Comparison of ENCODE assay signal across 8 cellular contexts in genomic region chr6:162728177-162728571, GRCh38. TPM values are rescaled to one million over a fixed set of nuclear protein-coding genes. Genes with fewer than 3 reads are reported as not detected.
DNase-seq lines count a peak whose midpoint lies in the region; ATAC-seq and TF ChIP-seq lines count a peak whose summit lies in the region.

No MANE protein-coding gene starts in this region.

- TF ChIP-seq CTCF in GM06990 (IDR thresholded peaks at IDR 0.05; ENCODE audit: insufficient read depth, low read length, poor library complexity, severe bottlenecking) (no peak), WI38 (IDR thresholded peaks at IDR 0.05; ENCODE audit: low read depth, low read length) (no peak), fibroblast of pulmonary artery (IDR thresholded peaks at IDR 0.05; ENCODE audit: low read length, missing control alignments) (no peak), gastrocnemius medialis (IDR thresholded peaks at IDR 0.05 in 4 of 5, conservative IDR thresholded peaks at IDR 0.05 in 1 of 5) (no peak)

- peak overlapping the region in 3 of 4 donors; percentile 92 to 97 (median 93) for H3K27ac ChIP-seq in gastrocnemius medialis

- H3K36me3 ChIP-seq in GM06990 (ENCODE audit: control insufficient read depth, insufficient read depth, low read length) (no peaks in the 10 kb centered on the region), gastrocnemius medialis (no peaks in the 10 kb centered on the region)

- no peak for TF ChIP-seq POLR2A in gastrocnemius medialis (IDR thresholded peaks at IDR 0.05)

- ATAC-seq in gastrocnemius medialis: no peak

- peaks cover 9 to 10% of the 10 kb centered on the region in 2 donors for H3K4me1 ChIP-seq in gastrocnemius medialis

- in situ Hi-C loops in gastrocnemius medialis (cut with MboI; ENCODE audit: low sequenced_read_pairs in 4 of 4): loop anchor here in 2 of 4 donors (25.0 kb wide), 1 partner anchor 1316 kb away; no protein-coding TSS in a partner anchor

- H3K9me3 ChIP-seq in gastrocnemius medialis: no peaks in the 10 kb centered on the region

- no peak for DNase-seq in GM06990 (ENCODE audit: extremely low read depth, insufficient read length)
- DNase-seq in fibroblast of pulmonary artery (ENCODE audit: low read depth): no peak
- no peak for DNase-seq in gastrocnemius medialis
- no peak for DNase-seq in foreskin melanocyte
- no peak for DNase-seq in activated CD4-positive, alpha-beta T cell treated with anti-CD3 and anti-CD28 coated beads, Interleukin-2, amount 50 U/mL, for 48 hours
- DNase-seq in activated gamma-delta T cell treated with Interleukin-2 at 50 U/mL for 16 hours: no peak
- DNase-seq in germinal center (ENCODE audit: low spot score): no peak

- H3K4me3 ChIP-seq in GM06990 (replicated peaks; ENCODE audit: low read depth, low read length) (peak overlapping the region; percentile 18; the same call in 1 of the 2 replicates), WI38 (ENCODE audit: low read depth, low read length) (peak overlapping the region; percentile 70), fibroblast of pulmonary artery (replicated peaks; ENCODE audit: low read depth, low read length) (peak overlapping the region; percentile 67), gastrocnemius medialis (peak overlapping the region; percentile 62 to 98 (median 81))

- H3K27me3 ChIP-seq in GM06990 (replicated peaks; ENCODE audit: control insufficient read depth, insufficient read depth, low read length) (no peaks in the 10 kb centered on the region), gastrocnemius medialis (no peaks in the 10 kb centered on the region)

- intact Hi-C loops in gastrocnemius medialis (cut with DNase I; ENCODE audit: low total_unique reads): loop anchor here (5.0 to 10.0 kb wide), 5 partner anchors 263 to 1084 kb away; partner anchors contain the start of gene QKI

RNA-seq across cellular contexts. Expression of gene PACRG, which starts 0.4 kb away (rescaled TPM):
- 1 to 10 TPM in 1 of 4 donors, under 1 TPM in 3; 0.29 to 1.6 (median 0.61) TPM for total RNA-seq in gastrocnemius medialis

RNA-seq across cellular contexts. Expression of gene PRKN, which starts 0.6 kb away (rescaled TPM):
- 10 to 100 TPM in 3 of 4 donors, 1 to 10 TPM in 1; 8.4 to 21.6 (median 13.7) TPM for total RNA-seq in gastrocnemius medialis

Comparison
In these comparisons a context has a peak if more than half of its experiments do, and no peak if none do; other contexts are left out.
1. H3K4me3 ChIP-seq: peak in every context shown above with its lines; median percentile 81 in gastrocnemius medialis; 70 in WI38; 67 in fibroblast of pulmonary artery; 18 in GM06990.